In the genomic region with DNA sequence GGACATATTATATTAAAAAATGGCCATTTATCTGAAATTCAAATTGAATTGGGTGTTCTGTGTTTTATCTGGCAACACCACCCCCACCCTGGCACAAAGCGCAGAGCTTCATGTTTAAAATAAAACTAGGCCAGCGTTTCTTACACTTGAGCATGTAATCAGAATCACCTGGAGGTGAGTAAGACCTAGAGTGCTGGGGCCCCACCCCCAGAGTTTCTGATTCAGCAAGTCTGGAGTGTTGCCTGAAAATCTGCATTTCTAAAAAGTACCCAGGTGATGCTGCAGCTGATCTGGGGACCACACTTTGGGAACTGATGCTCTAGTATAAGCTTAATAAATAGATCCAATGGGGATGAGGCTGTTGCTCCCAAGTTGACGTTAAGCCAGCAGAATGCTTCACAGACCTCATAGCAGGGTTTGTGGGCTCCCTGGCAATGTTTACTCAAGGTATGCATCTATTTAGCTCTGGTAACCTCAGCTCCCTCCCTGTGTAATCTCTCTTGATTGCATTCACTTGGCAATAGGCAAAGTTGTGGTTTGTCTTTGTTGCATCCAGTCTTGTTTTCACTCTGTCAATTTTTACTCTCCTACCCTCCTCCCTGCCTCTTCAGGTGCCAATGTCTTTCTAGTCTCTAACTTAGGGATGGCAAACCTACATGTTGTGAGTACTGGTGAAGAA, we compare ENCODE assay signal across 10 cellular contexts.
DNase-seq lines count a peak whose midpoint lies in the region; ATAC-seq and TF ChIP-seq lines count a peak whose summit lies in the region.
"Had no signal": no experiment of that assay in that cellular context is flagged by ENCODE, and none has a peak within 500 bp of the region (broad histone marks: within the 10 kb centered on the region; RNA-seq: fewer than 3 reads in every experiment).

No MANE protein-coding gene starts in this region.

- H4K20me1 ChIP-seq in DND-41 (ENCODE audit: insufficient read depth, low read length): no peaks in the 10 kb centered on the region

- H3K4me1 Mint-ChIP-seq in activated CD8-positive, alpha-beta T cell treated with anti-CD3 and anti-CD28 coated beads, Interleukin-2, amount 10 ng/mL, durations not matched to agents 7 days and 5 days (ENCODE audit: low read depth): peaks cover 21% of the 10 kb centered on the region

- H3K27me3 ChIP-seq in DND-41 (ENCODE audit: insufficient read depth, low read length, poor library complexity) (no peaks in the 10 kb centered on the region), psoas muscle (ENCODE audit: insufficient read depth in 3 of 3, low read length in 2 of 3) (no peaks in the 10 kb centered on the region)

- POLR2A ChIA-PET in activated CD8-positive, alpha-beta T cell treated with anti-CD3 and anti-CD28 coated beads, Interleukin-2, amount 10 ng/mL, durations not matched to agents 7 days and 5 days (lab: Charles Lee): no interaction called here

- DNase-seq in DND-41: no peak
- peak; percentile 24 for DNase-seq in activated CD8-positive, alpha-beta T cell treated with anti-CD3 and anti-CD28 coated beads, Interleukin-2, amount 10 ng/mL, durations not matched to agents 7 days and 5 days
- no peak for DNase-seq in SKM-1 (lab: John Stamatoyannopoulos, UW; ENCODE audit: unreplicated experiment)
- no peak for DNase-seq in psoas muscle
- DNase-seq in NCI-H524 (lab: John Stamatoyannopoulos, UW): no peak
- no peak for DNase-seq in HuH-7 (ENCODE audit: low spot score)
- DNase-seq: activated CD8-positive, alpha-beta memory T cell treated with anti-CD3 and anti-CD28 coated beads, Interleukin-2, amount 50 U/mL, for 48 hours had no signal

- H3K4me1 ChIP-seq in DND-41 (ENCODE audit: insufficient read depth, low read length) (peaks cover 2% of the 10 kb centered on the region; the same call in 1 of the 2 replicates), psoas muscle (no peaks in the 10 kb centered on the region)

- H3K4me2 ChIP-seq in DND-41 (ENCODE audit: insufficient read depth, low read length): no peak overlapping the region

- intact Hi-C loops in psoas muscle (cut with DNase I): loop anchor here in 1 of 2 donors (10.0 kb wide), 1 partner anchor 62 kb away; no protein-coding TSS in a partner anchor

- H3K4me3 ChIP-seq in DND-41 (ENCODE audit: low read depth in 1 of 2, low read length in 2 of 2) (no peak overlapping the region), psoas muscle (no peak overlapping the region)

- H3K9me3 Mint-ChIP-seq in activated CD8-positive, alpha-beta T cell treated with anti-CD3 and anti-CD28 coated beads, Interleukin-2, amount 10 ng/mL, durations not matched to agents 7 days and 5 days (ENCODE audit: insufficient read depth): no peaks in the 10 kb centered on the region

- H3K9me3 ChIP-seq in DND-41 (ENCODE audit: insufficient read depth, low read length, severe bottlenecking) (no peaks in the 10 kb centered on the region), psoas muscle (no peaks in the 10 kb centered on the region)

- no peaks in the 10 kb centered on the region for H3K79me2 ChIP-seq in DND-41 (ENCODE audit: insufficient read depth, low read length)

- H3K9ac ChIP-seq in DND-41 (ENCODE audit: low read depth, low read length): no peak overlapping the region

- CTCF ChIA-PET in activated CD8-positive, alpha-beta T cell treated with anti-CD3 and anti-CD28 coated beads, Interleukin-2, amount 10 ng/mL, durations not matched to agents 7 days and 5 days (lab: Charles Lee): interaction anchor here (1.4 kb wide), 2 partner anchors 9 to 18 kb away, joined by 4 to 5 read pairs; no protein-coding TSS in a partner anchor

- H3K4me3 Mint-ChIP-seq in activated CD8-positive, alpha-beta T cell treated with anti-CD3 and anti-CD28 coated beads, Interleukin-2, amount 10 ng/mL, durations not matched to agents 7 days and 5 days: no peak overlapping the region

- H3K36me3 ChIP-seq in DND-41 (ENCODE audit: insufficient read depth, low read length): no peaks in the 10 kb centered on the region
- H3K36me3 ChIP-seq in psoas muscle (ENCODE audit: insufficient read depth in 1 of 2, low read depth in 1 of 2): no peaks in the 10 kb centered on the region

- ATAC-seq in DND-41 (ENCODE audit: insufficient read depth, low read depth): peak; percentile 49; the same call in 1 of the 3 replicates
- ATAC-seq in GM19463 (IDR thresholded peaks at IDR 0.05; ENCODE audit: unreplicated experiment): peak; percentile 78
- ATAC-seq in HG03097 (IDR thresholded peaks at IDR 0.05; ENCODE audit: low FRiP score, unreplicated experiment): peak; percentile 63
- ATAC-seq in activated CD8-positive, alpha-beta T cell treated with anti-CD3 and anti-CD28 coated beads, Interleukin-2, amount 10 ng/mL, durations not matched to agents 7 days and 5 days: no peak
- ATAC-seq in psoas muscle: no peak
- ATAC-seq: esophagus mucosa had no signal

- WGBS in psoas muscle, 3 donors: 52 to 77% (median 65%) methylated on average over 3 of the region's 3 CpGs

- H2AFZ ChIP-seq in DND-41 (ENCODE audit: low read depth, low read length): no peak overlapping the region

- TF ChIP-seq CTCF in DND-41 (IDR thresholded peaks at IDR 0.05; ENCODE audit: borderline replicate concordance, extremely low read depth, low read length, poor library complexity, severe bottlenecking): no peak
- no peak for TF ChIP-seq CTCF in psoas muscle (IDR thresholded peaks at IDR 0.05)

- H3K27me3 Mint-ChIP-seq in activated CD8-positive, alpha-beta T cell treated with anti-CD3 and anti-CD28 coated beads, Interleukin-2, amount 10 ng/mL, durations not matched to agents 7 days and 5 days (ENCODE audit: low read depth): no peaks in the 10 kb centered on the region

- peak overlapping the region; percentile 19 for H3K27ac Mint-ChIP-seq in activated CD8-positive, alpha-beta T cell treated with anti-CD3 and anti-CD28 coated beads, Interleukin-2, amount 10 ng/mL, durations not matched to agents 7 days and 5 days

- no peaks in the 10 kb centered on the region for H3K36me3 Mint-ChIP-seq in activated CD8-positive, alpha-beta T cell treated with anti-CD3 and anti-CD28 coated beads, Interleukin-2, amount 10 ng/mL, durations not matched to agents 7 days and 5 days (ENCODE audit: low read depth)

- H3K27ac ChIP-seq in DND-41 (ENCODE audit: low read length) (no peak overlapping the region), psoas muscle (no peak overlapping the region)

Comparison
In these comparisons a context has a peak if more than half of its experiments do, and no peak if none do; other contexts are left out.
1. ATAC-seq: peak in DND-41 (single experiment), GM19463 (single experiment) and HG03097 (single experiment); none in activated CD8-positive, alpha-beta T cell treated with anti-CD3 and anti-CD28 coated beads, Interleukin-2, amount 10 ng/mL, durations not matched to agents 7 days and 5 days (single experiment) and psoas muscle (0 of 4).